8 cellular contexts compared by ENCODE assay signal in the genomic region with DNA sequence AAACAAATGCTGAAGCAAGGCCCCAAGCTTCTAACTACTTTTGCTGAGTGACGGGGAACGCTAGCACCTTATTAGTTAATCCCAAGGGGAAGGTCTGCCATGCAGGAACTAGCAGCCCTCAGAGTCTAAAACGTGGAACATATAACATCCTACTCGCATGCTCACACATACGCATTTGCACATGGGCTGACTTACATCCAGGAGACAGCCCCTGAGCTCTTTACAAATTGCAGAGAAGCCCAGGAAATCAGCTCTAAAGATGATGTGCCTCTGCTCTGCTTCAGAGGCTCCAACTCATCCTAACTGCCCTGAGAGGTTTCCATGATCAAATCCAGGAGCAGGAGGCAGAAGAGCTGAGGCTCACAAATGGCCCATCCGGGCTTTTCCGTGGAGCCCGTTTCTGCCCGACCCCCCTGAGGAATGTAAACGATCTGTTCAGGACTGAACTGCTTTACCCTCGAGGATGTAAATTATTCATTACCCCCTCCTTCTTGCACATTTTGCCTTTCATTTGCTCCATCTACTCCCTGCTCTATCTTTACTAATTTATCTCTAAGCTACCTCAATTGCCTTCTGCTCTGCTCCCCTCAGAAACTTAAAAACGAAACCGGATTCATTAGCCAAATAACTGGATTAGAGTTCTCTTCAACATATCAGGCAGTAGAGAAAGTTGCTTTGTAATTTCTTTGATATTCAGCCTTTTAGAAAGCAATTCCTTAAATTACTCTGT.
DNase-seq lines count a peak whose midpoint lies in the region; ATAC-seq and TF ChIP-seq lines count a peak whose summit lies in the region.

No MANE protein-coding gene starts in this region.

- 76 to 84% methylated on average over 9 to 13 of the region's 13 CpGs for WGBS in endodermal cell (ENCODE audit: insufficient coverage in 1 of 2, insufficient read length in 1 of 2), 2 experiments

- H3K9me3 ChIP-seq in muscle layer of duodenum (ENCODE audit: control insufficient read depth in 1 of 2, low read length in 2 of 2) (no peaks in the 10 kb centered on the region), endodermal cell (ENCODE audit: control insufficient read depth, low read length) (no peaks in the 10 kb centered on the region)

- H3K36me3 ChIP-seq in KMS-11 (ENCODE audit: insufficient read depth) (no peaks in the 10 kb centered on the region), muscle layer of duodenum (ENCODE audit: control insufficient read depth in 1 of 2, insufficient read depth in 2 of 2, low read length in 2 of 2) (no peaks in the 10 kb centered on the region), endodermal cell (ENCODE audit: control insufficient read depth, insufficient read depth, low read length) (no peaks in the 10 kb centered on the region)

- H3K4me3 ChIP-seq in KMS-11 (IDR thresholded peaks at IDR 0.05; ENCODE audit: insufficient read depth, low read depth, low read length) (no peak overlapping the region), cardiac fibroblast (replicated peaks in 1 of 2; ENCODE audit: low read depth in 2 of 2, low read length in 2 of 2) (peak overlapping the region; percentile 27 to 35), muscle layer of duodenum (ENCODE audit: low read depth in 1 of 2, low read length in 2 of 2) (peak overlapping the region; percentile 81 to 92), endodermal cell (ENCODE audit: low read length) (no peak overlapping the region)

- ATAC-seq in HG03045 (IDR thresholded peaks at IDR 0.05; ENCODE audit: unreplicated experiment): no peak

- peaks cover 19% of the 10 kb centered on the region for H3K4me1 Mint-ChIP-seq in endodermal cell

- peaks cover 9% of the 10 kb centered on the region for H3K27me3 Mint-ChIP-seq in endodermal cell (ENCODE audit: insufficient read depth)

- TF ChIP-seq CTCF in KMS-11 (conservative IDR thresholded peaks at IDR 0.05; ENCODE audit: low read depth, low read length): no peak
- no peak for TF ChIP-seq CTCF in cardiac fibroblast (IDR thresholded peaks at IDR 0.05; ENCODE audit: low read depth, low read length)
- no peak for TF ChIP-seq CTCF in endodermal cell (conservative IDR thresholded peaks at IDR 0.05)

- H4K20me1 ChIP-seq in KMS-11 (ENCODE audit: insufficient read depth): no peaks in the 10 kb centered on the region

- no peaks in the 10 kb centered on the region for H3K9me3 Mint-ChIP-seq in endodermal cell

- H3K9ac ChIP-seq in KMS-11: no peak overlapping the region
- H3K9ac ChIP-seq in endodermal cell (ENCODE audit: extremely low read depth, low read length, poor library complexity, severe bottlenecking): no peak overlapping the region

- H3K4me3 Mint-ChIP-seq in endodermal cell: no peak overlapping the region

- H3K4me2 ChIP-seq in KMS-11: peak overlapping the region; percentile 65

- no peaks in the 10 kb centered on the region for H3K79me2 ChIP-seq in KMS-11 (ENCODE audit: insufficient read depth, low read depth)

- no peaks in the 10 kb centered on the region for H3K27me3 ChIP-seq in KMS-11 (ENCODE audit: insufficient read depth, low read depth)
- no peaks in the 10 kb centered on the region for H3K27me3 ChIP-seq in muscle layer of duodenum (ENCODE audit: low read depth, low read length)
- H3K27me3 ChIP-seq in endodermal cell (ENCODE audit: control insufficient read depth, insufficient read depth, low read length, poor library complexity, severe bottlenecking): peaks cover 10% of the 10 kb centered on the region

- no peak overlapping the region for H3K27ac Mint-ChIP-seq in endodermal cell

- H3K36me3 Mint-ChIP-seq in endodermal cell (ENCODE audit: low read depth): no peaks in the 10 kb centered on the region

- H2AFZ ChIP-seq in KMS-11 (ENCODE audit: low read depth): peak overlapping the region; percentile 75

- H3K4me1 ChIP-seq in KMS-11 (ENCODE audit: low read depth, poor library complexity, severe bottlenecking): peaks cover 22% of the 10 kb centered on the region
- peaks cover 0 to 12% of the 10 kb centered on the region in 2 donors for H3K4me1 ChIP-seq in muscle layer of duodenum (ENCODE audit: control insufficient read depth in 1 of 2, insufficient read depth in 2 of 2, low read length in 2 of 2)
- peaks cover 4% of the 10 kb centered on the region for H3K4me1 ChIP-seq in endodermal cell (ENCODE audit: control insufficient read depth, insufficient read depth, low read length)

- no peak overlapping the region for H3K27ac ChIP-seq in KMS-11
- peak overlapping the region; percentile 49 for H3K27ac ChIP-seq in muscle layer of duodenum (ENCODE audit: low read length)
- no peak overlapping the region for H3K27ac ChIP-seq in endodermal cell (ENCODE audit: low read depth, low read length)

- peak; percentile 32 for DNase-seq in Daoy (ENCODE audit: low read depth)
- DNase-seq in cardiac fibroblast (ENCODE audit: low read depth in 2 of 2): peak; percentile 43 to 59
- DNase-seq in stimulated activated naive CD4-positive, alpha-beta T cell (lab: John Stamatoyannopoulos, UW): no peak
- no peak for DNase-seq in endodermal cell
- no peak for DNase-seq in NCI-H2227 (lab: John Stamatoyannopoulos, UW; ENCODE audit: unreplicated experiment)

Comparison
In these comparisons a context has a peak if more than half of its experiments do, and no peak if none do; other contexts are left out.
1. DNase-seq: peak in Daoy (single experiment) and cardiac fibroblast (2 of 2); none in stimulated activated naive CD4-positive, alpha-beta T cell (0 of 6), endodermal cell (single experiment) and NCI-H2227 (single experiment).
2. H3K4me3 ChIP-seq: peak in cardiac fibroblast (2 of 2) and muscle layer of duodenum (2 of 2); none in KMS-11 (single experiment) and endodermal cell (single experiment).